8 cellular contexts compared by ENCODE assay signal in genomic region chr2:61855178-61855523, GRCh38. TPM values are rescaled to one million over a fixed set of nuclear protein-coding genes. Genes with fewer than 3 reads are reported as not detected.
A peak's percentile ranks its signal among the peaks of the same experiment; 100 is the strongest.
DNase-seq lines count a peak whose midpoint lies in the region; ATAC-seq and TF ChIP-seq lines count a peak whose summit lies in the region.

No MANE protein-coding gene starts in this region.

- H3K36me3 ChIP-seq in iPS DF 6.9 (ENCODE audit: control insufficient read depth, insufficient read depth, low read length) (no peaks in the 10 kb centered on the region), skeletal muscle tissue (ENCODE audit: control insufficient read depth in 3 of 3, insufficient read depth in 3 of 3, low read length in 3 of 3) (no peaks in the 10 kb centered on the region)

- peaks cover 22% of the 10 kb centered on the region for H3K4me1 Mint-ChIP-seq in CD14-positive monocyte
- peaks cover 6% of the 10 kb centered on the region for H3K4me1 Mint-ChIP-seq in activated T-helper 17 cell treated with anti-CD3 and anti-CD28 coated beads, Interleukin-2, amount 50 U/mL, for 72 hours

- H3K4me3 ChIP-seq in iPS DF 6.9 (ENCODE audit: low read length) (peak overlapping the region; percentile 53; the same call in 1 of the 2 replicates), skeletal muscle tissue (ENCODE audit: low read length in 3 of 3) (peak overlapping the region; percentile 92 to 100 (median 97))

- peaks cover 0 to 2% of the 10 kb centered on the region in 2 donors for H3K36me3 Mint-ChIP-seq in CD14-positive monocyte
- H3K36me3 Mint-ChIP-seq in activated T-helper 17 cell treated with anti-CD3 and anti-CD28 coated beads, Interleukin-2, amount 50 U/mL, for 72 hours (ENCODE audit: low read depth), result no peaks in the 10 kb centered on the region

- no CpG with 5 or more reads among the region's 9 CpGs for WGBS in iPS DF 6.9 (ENCODE audit: insufficient coverage, insufficient read length)

- H3K27ac Mint-ChIP-seq in CD14-positive monocyte, result peak overlapping the region in 2 of 7 donors; percentile 77 to 83
- peak overlapping the region; percentile 88 for H3K27ac Mint-ChIP-seq in activated T-helper 17 cell treated with anti-CD3 and anti-CD28 coated beads, Interleukin-2, amount 50 U/mL, for 72 hours

- H3K27ac ChIP-seq in iPS DF 6.9 (ENCODE audit: low read length) (no peak overlapping the region), skeletal muscle tissue (ENCODE audit: low read depth, low read length) (peak overlapping the region; percentile 82)

- H3K9me3 ChIP-seq in iPS DF 6.9 (ENCODE audit: control insufficient read depth, insufficient read depth, low read length) (no peaks in the 10 kb centered on the region), skeletal muscle tissue (ENCODE audit: control insufficient read depth in 3 of 3, low read length in 3 of 3) (no peaks in the 10 kb centered on the region)

- no peak for TF ChIP-seq CTCF in CD14-positive monocyte (IDR thresholded peaks at IDR 0.05)

- H3K27me3 ChIP-seq in iPS DF 6.9 (ENCODE audit: control insufficient read depth, insufficient read depth, low read length), result no peaks in the 10 kb centered on the region
- no peaks in the 10 kb centered on the region for H3K27me3 ChIP-seq in skeletal muscle tissue (ENCODE audit: control insufficient read depth in 3 of 3, insufficient read depth in 3 of 3, low read length in 3 of 3)

- H3K9me3 Mint-ChIP-seq in CD14-positive monocyte, result no peaks in the 10 kb centered on the region
- H3K9me3 Mint-ChIP-seq in activated T-helper 17 cell treated with anti-CD3 and anti-CD28 coated beads, Interleukin-2, amount 50 U/mL, for 72 hours, result no peaks in the 10 kb centered on the region

- H3K27me3 Mint-ChIP-seq in CD14-positive monocyte (ENCODE audit: low read depth in 3 of 3), result no peaks in the 10 kb centered on the region
- H3K27me3 Mint-ChIP-seq in activated T-helper 17 cell treated with anti-CD3 and anti-CD28 coated beads, Interleukin-2, amount 50 U/mL, for 72 hours, result no peaks in the 10 kb centered on the region

- H3K4me1 ChIP-seq in iPS DF 6.9 (ENCODE audit: control insufficient read depth, insufficient read depth, low read length) (no peaks in the 10 kb centered on the region), skeletal muscle tissue (ENCODE audit: control insufficient read depth in 3 of 3, insufficient read depth in 3 of 3, low read length in 3 of 3) (peaks cover 9 to 15% (median 12%) of the 10 kb centered on the region in 3 donors)

- ATAC-seq in activated T-helper 17 cell treated with anti-CD3 and anti-CD28 coated beads, Interleukin-2, amount 50 U/mL, for 72 hours (replicated peaks), result no peak

- peak overlapping the region; percentile 69 to 84 (median 83) for H3K9ac ChIP-seq in skeletal muscle tissue (ENCODE audit: low read depth in 1 of 3, low read length in 3 of 3)

- DNase-seq in CD14-positive monocyte (ENCODE audit: low spot score), result no peak
- DNase-seq in HK-2 (ENCODE audit: unreplicated experiment), result peak; percentile 60
- DNase-seq in iPS DF 6.9 (ENCODE audit: low read depth, low spot score), result no peak
- DNase-seq in kidney glomerular epithelial cell (lab: John Stamatoyannopoulos, UW), result no peak
- DNase-seq in SW 1271 (lab: John Stamatoyannopoulos, UW), result no peak
- no peak for DNase-seq in iPS-NIHi11 (ENCODE audit: low spot score)

- H3K4me3 Mint-ChIP-seq in CD14-positive monocyte, result peak overlapping the region; percentile 98
- H3K4me3 Mint-ChIP-seq in activated T-helper 17 cell treated with anti-CD3 and anti-CD28 coated beads, Interleukin-2, amount 50 U/mL, for 72 hours, result peak overlapping the region; percentile 98

- intact Hi-C loops in CD14-positive monocyte (cut with micrococcal nuclease), result loop anchor here (2.0 to 10.0 kb wide), 3 partner anchors 34 to 320 kb away; partner anchors contain the start of genes CCT4 (in 1 of the 2) and XPO1 (in 1 of the 2)

RNA-seq across cellular contexts. Expression of gene FAM161A, which starts 1.3 kb away (rescaled TPM):
- polyA plus RNA-seq in CD14-positive monocyte, result under 1 TPM in 1 of 2 donors, not detected in 1; 0.25 TPM
- 1 to 10 TPM; 8.7 to 9.8 TPM for total RNA-seq in activated T-helper 17 cell treated with anti-CD3 and anti-CD28 coated beads, Interleukin-2, amount 50 U/mL, for 72 hours
- total RNA-seq in skeletal muscle tissue, result 7.3 TPM

RNA-seq across cellular contexts. Expression of gene CCT4, which starts 33.3 kb away (rescaled TPM):
- polyA plus RNA-seq in CD14-positive monocyte, result 10 to 100 TPM; 73.1 to 78.1 TPM
- total RNA-seq in activated T-helper 17 cell treated with anti-CD3 and anti-CD28 coated beads, Interleukin-2, amount 50 U/mL, for 72 hours, result 100 to 1,000 TPM; 207 to 369 TPM
- total RNA-seq in skeletal muscle tissue, result 141 TPM

RNA-seq across cellular contexts. Expression of gene COMMD1, which starts 50.3 kb away (rescaled TPM):
- 10 to 100 TPM; 70.7 to 82.1 TPM for polyA plus RNA-seq in CD14-positive monocyte
- 10 to 100 TPM; 17.7 to 27.0 TPM for total RNA-seq in activated T-helper 17 cell treated with anti-CD3 and anti-CD28 coated beads, Interleukin-2, amount 50 U/mL, for 72 hours
- 57.9 TPM for total RNA-seq in skeletal muscle tissue
